In genomic region chr11:11621881-11622706, GRCh38 we compare ENCODE assay signal across 8 cellular contexts. TPM values are rescaled to one million over a fixed set of nuclear protein-coding genes. Genes with fewer than 3 reads are reported as not detected.
DNase-seq lines count a peak whose midpoint lies in the region; ATAC-seq and TF ChIP-seq lines count a peak whose summit lies in the region.

Gene GALNT18, minus strand, starts transcription at chr11:11622005.

- peak within 1 kb of the TSS; percentile 47 for H3K4me3 ChIP-seq in A673 (ENCODE audit: low read depth, low read length, poor library complexity, severe bottlenecking)

- peaks cover 0 to 4% (median 4%) of the 10 kb centered on the region in 3 donors for H3K36me3 Mint-ChIP-seq in immature natural killer cell

- H3K4me1 ChIP-seq in A673 (ENCODE audit: insufficient read depth, low read length, poor library complexity, severe bottlenecking) = peaks cover 6% of the 10 kb centered on the region

- intact Hi-C loops in A673 (cut with micrococcal nuclease; ENCODE audit: unreplicated experiment) = no loop called here

- H3K36me3 ChIP-seq in A673 (ENCODE audit: insufficient read depth, low read length, poor library complexity, severe bottlenecking) = no peaks in the 10 kb centered on the region

- BruUV-seq in A673 (replicated peaks; lab: Mats Ljungman, UMichigan) = no TSS peak

- H3K9me3 ChIP-seq in A673 (ENCODE audit: low read depth, low read length, poor library complexity, severe bottlenecking) = no peaks in the 10 kb centered on the region

- 0 out of 2 replicates have a peak, but pooled peaks have one; percentile 20 for TF ChIP-seq CTCF in A673 (conservative IDR thresholded peaks at IDR 0.05; ENCODE audit: low read depth, low read length)
- TF ChIP-seq CTCF in VCaP (conservative IDR thresholded peaks at IDR 0.05) = peak; percentile 43

- CTCF ChIA-PET in A673 (lab: Charles Lee) = no interaction called here

- peaks cover 0 to 17% of the 10 kb centered on the region in 2 donors for H3K4me1 Mint-ChIP-seq in immature natural killer cell

- POLR2A ChIA-PET in A673 (lab: Charles Lee; ENCODE audit: low non-redundant PET) = no interaction called here

- peaks cover 33% of the 10 kb centered on the region for H3K27me3 ChIP-seq in A673 (replicated peaks; ENCODE audit: insufficient read depth, low read depth, low read length, poor library complexity)

- H3K9me3 Mint-ChIP-seq in immature natural killer cell = no peaks in the 10 kb centered on the region

- H3K27ac Mint-ChIP-seq in immature natural killer cell = no peak within 1 kb of the TSS

- DNase-seq in A673 (ENCODE audit: low spot score) = peak; percentile 90
- DNase-seq in NCI-H2107 (lab: John Stamatoyannopoulos, UW) = peak; percentile 89
- peak in 59 of 61 donors; percentile 37 to 96 (median 86) for DNase-seq in caudate nucleus (lab: John Stamatoyannopoulos, UW)
- DNase-seq in immature natural killer cell = peak; percentile 76 to 86 (median 84)
- DNase-seq in smooth muscle cell of the brain vasculature (ENCODE audit: low read depth, low spot score) = peak; percentile 45

- no peak within 1 kb of the TSS for H3K27ac ChIP-seq in A673 (ENCODE audit: low read depth, low read length, poor library complexity, severe bottlenecking)
- H3K27ac ChIP-seq in VCaP = peak within 1 kb of the TSS; percentile 81
- H3K27ac ChIP-seq in caudate nucleus (ENCODE audit: low read depth, low read length) = peak within 1 kb of the TSS; percentile 64

- peaks cover 11 to 14% (median 11%) of the 10 kb centered on the region in 3 donors for H3K27me3 Mint-ChIP-seq in immature natural killer cell (ENCODE audit: low read depth in 3 of 3)

- peak; percentile 84 for ATAC-seq in GM18861 (IDR thresholded peaks at IDR 0.05; ENCODE audit: unreplicated experiment)
- ATAC-seq in HG03064 (IDR thresholded peaks at IDR 0.05; ENCODE audit: low read depth, unreplicated experiment) = peak; percentile 95

- H3K4me3 Mint-ChIP-seq in immature natural killer cell = peak within 1 kb of the TSS; percentile 77 to 87 (median 84)

RNA-seq across cellular contexts. Expression of gene GALNT18, which starts in this region (rescaled TPM):
- 0.37 and 0.44 TPM in 2 replicates for total RNA-seq in A673 (2021)
- polyA plus RNA-seq in immature natural killer cell = under 1 TPM in 2 of 3 donors, not detected in 1; 0.10 to 0.93 TPM

Comparison
In these comparisons a context has a peak if more than half of its experiments do, and no peak if none do; other contexts are left out.
1. Peak in DNase-seq and H3K4me3 ChIP-seq in A673; RNA of the gene not detected or under 1 TPM.
2. Peak in DNase-seq in immature natural killer cell; RNA of the gene not detected or under 1 TPM.